ENCODE assay signal across 9 cellular contexts in the genomic region with DNA sequence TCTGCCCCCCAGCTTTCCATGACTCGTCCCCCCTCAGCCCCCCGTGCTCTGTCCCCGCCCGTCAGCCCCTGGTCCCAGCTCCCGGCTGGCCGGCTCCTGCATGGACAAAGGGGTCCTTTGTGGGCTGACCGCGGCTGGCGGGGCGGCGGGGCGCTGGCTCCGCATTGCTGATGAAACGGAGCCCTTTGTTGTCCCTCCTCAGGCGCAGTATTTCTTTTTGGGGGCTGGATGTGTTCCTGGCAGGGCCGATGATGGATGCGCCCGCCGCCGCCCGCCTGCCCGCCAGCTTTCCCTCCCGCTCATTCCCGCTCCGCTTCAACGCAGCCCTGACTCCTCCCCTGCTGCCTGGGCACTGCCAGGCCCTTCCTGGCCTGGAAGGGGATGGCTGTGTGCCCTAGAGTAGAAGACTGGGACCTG. TPM values are rescaled to one million over a fixed set of nuclear protein-coding genes. Genes with fewer than 3 reads are reported as not detected.
DNase-seq lines count a peak whose midpoint lies in the region; ATAC-seq and TF ChIP-seq lines count a peak whose summit lies in the region.
"Had no signal": no experiment of that assay in that cellular context is flagged by ENCODE, and none has a peak within 500 bp of the region (broad histone marks: within the 10 kb centered on the region; RNA-seq: fewer than 3 reads in every experiment).

No MANE protein-coding gene starts in this region.

- BruUV-seq in Calu3 (replicated peaks; lab: Mats Ljungman, UMichigan) (no TSS peak), PC-3 (replicated peaks; lab: Mats Ljungman, UMichigan) (no TSS peak)

- H2AFZ ChIP-seq in PC-3 (ENCODE audit: low read length) = no peak overlapping the region

- H3K4me2 ChIP-seq in PC-3 (ENCODE audit: low read length) = no peak overlapping the region

- peak overlapping the region; percentile 70 to 75 for H3K27ac ChIP-seq in right atrium auricular region
- peak overlapping the region; percentile 62 for H3K27ac ChIP-seq in rectal smooth muscle tissue (ENCODE audit: low read depth, low read length)
- no peak overlapping the region for H3K27ac ChIP-seq in PC-3 (ENCODE audit: low read length)

- TF ChIP-seq CTCF in Calu3 (IDR thresholded peaks at IDR 0.05; ENCODE audit: unreplicated experiment) (no peak), right atrium auricular region (IDR thresholded peaks at IDR 0.05) (no peak), PC-3 (conservative IDR thresholded peaks at IDR 0.05; ENCODE audit: low read depth, low read length) (no peak)

- H3K4me1 ChIP-seq in right atrium auricular region (peaks cover 0 to 73% of the 10 kb centered on the region in 2 donors), rectal smooth muscle tissue (ENCODE audit: control insufficient read depth, insufficient read depth, low read length) (peaks cover 18% of the 10 kb centered on the region), PC-3 (ENCODE audit: insufficient read depth, low read length) (no peaks in the 10 kb centered on the region)

- POLR2A ChIA-PET in PC-3 (lab: Charles Lee; ENCODE audit: unreplicated experiment) = no interaction called here

- H3K27ac Mint-ChIP-seq in Calu3 (ENCODE audit: unreplicated experiment) = peak overlapping the region; percentile 10
- H3K27ac Mint-ChIP-seq in activated T-helper 17 cell treated with anti-CD3 and anti-CD28 coated beads, Interleukin-2, amount 50 U/mL, for 72 hours = peak overlapping the region; percentile 16
- no peak overlapping the region for H3K27ac Mint-ChIP-seq in T-helper 17 cell
- peak overlapping the region in 1 of 2 donors; percentile 91 for H3K27ac Mint-ChIP-seq in activated naive CD4-positive, alpha-beta T cell treated with anti-CD3 and anti-CD28 coated beads, Interleukin-2, amount 50 U/mL, for 72 hours

- intact Hi-C loops in Calu3 (cut with micrococcal nuclease; ENCODE audit: unreplicated experiment) = no loop called here
- intact Hi-C loops in PC-3 (cut with micrococcal nuclease) = no loop called here

- ATAC-seq in activated T-helper 17 cell treated with anti-CD3 and anti-CD28 coated beads, Interleukin-2, amount 50 U/mL, for 72 hours (replicated peaks) = no peak
- no peak for ATAC-seq in T-helper 17 cell
- ATAC-seq in activated naive CD4-positive, alpha-beta T cell treated with anti-CD3 and anti-CD28 coated beads, Interleukin-2, amount 50 U/mL, for 72 hours = no peak
- ATAC-seq in GM19324 (IDR thresholded peaks at IDR 0.05; ENCODE audit: low FRiP score, unreplicated experiment) = no peak
- no peak for ATAC-seq in PC-3

- H3K4me3 Mint-ChIP-seq in Calu3 (ENCODE audit: low read depth, unreplicated experiment) = no peak overlapping the region
- H3K4me3 Mint-ChIP-seq in activated T-helper 17 cell treated with anti-CD3 and anti-CD28 coated beads, Interleukin-2, amount 50 U/mL, for 72 hours = no peak overlapping the region
- no peak overlapping the region for H3K4me3 Mint-ChIP-seq in T-helper 17 cell

- CTCF ChIA-PET in Calu3 (lab: Charles Lee) = interaction anchor here (1.4 to 1.6 kb wide), 4 partner anchors 13 to 41 kb away, joined by 4 to 9 read pairs (median 6); no protein-coding TSS in a partner anchor
- CTCF ChIA-PET in PC-3 (lab: Charles Lee) = no interaction called here

- peaks cover 23% of the 10 kb centered on the region for H3K4me1 Mint-ChIP-seq in Calu3 (ENCODE audit: low read depth, unreplicated experiment)
- no peaks in the 10 kb centered on the region for H3K4me1 Mint-ChIP-seq in activated T-helper 17 cell treated with anti-CD3 and anti-CD28 coated beads, Interleukin-2, amount 50 U/mL, for 72 hours
- H3K4me1 Mint-ChIP-seq in T-helper 17 cell = peaks cover 4% of the 10 kb centered on the region

- H3K27me3 ChIP-seq in right atrium auricular region (no peaks in the 10 kb centered on the region), rectal smooth muscle tissue (ENCODE audit: control insufficient read depth, insufficient read depth, low read length) (no peaks in the 10 kb centered on the region), PC-3 (ENCODE audit: low read length) (no peaks in the 10 kb centered on the region)

- H3K9me2 ChIP-seq in PC-3 (replicated peaks; ENCODE audit: low read length) = no peaks in the 10 kb centered on the region

- DNase-seq in Calu3 (no peak), right atrium auricular region (ENCODE audit: low spot score) (no peak), T-helper 17 cell (no peak), PC-3 (no peak)
- no peak for DNase-seq in activated naive CD4-positive, alpha-beta T cell treated with anti-CD3 and anti-CD28 coated beads, Interleukin-2, amount 50 U/mL, for 72 hours (ENCODE audit: low spot score in 2 of 2)
- DNase-seq: activated CD4-positive, CD25-positive, alpha-beta regulatory T cell had no signal

- H3K9me3 Mint-ChIP-seq in Calu3 (ENCODE audit: low read depth, unreplicated experiment) = no peaks in the 10 kb centered on the region
- H3K9me3 Mint-ChIP-seq in activated T-helper 17 cell treated with anti-CD3 and anti-CD28 coated beads, Interleukin-2, amount 50 U/mL, for 72 hours = no peaks in the 10 kb centered on the region
- H3K9me3 Mint-ChIP-seq in activated naive CD4-positive, alpha-beta T cell treated with anti-CD3 and anti-CD28 coated beads, Interleukin-2, amount 50 U/mL, for 72 hours = no peaks in the 10 kb centered on the region

- H3K36me3 Mint-ChIP-seq in Calu3 (ENCODE audit: insufficient read depth, unreplicated experiment) = peaks cover 29% of the 10 kb centered on the region
- H3K36me3 Mint-ChIP-seq in activated T-helper 17 cell treated with anti-CD3 and anti-CD28 coated beads, Interleukin-2, amount 50 U/mL, for 72 hours (ENCODE audit: low read depth) = no peaks in the 10 kb centered on the region
- H3K36me3 Mint-ChIP-seq in T-helper 17 cell (ENCODE audit: low read depth) = no peaks in the 10 kb centered on the region
- H3K36me3 Mint-ChIP-seq in activated naive CD4-positive, alpha-beta T cell treated with anti-CD3 and anti-CD28 coated beads, Interleukin-2, amount 50 U/mL, for 72 hours = no peaks in the 10 kb centered on the region

- no peaks in the 10 kb centered on the region for H3K79me2 ChIP-seq in PC-3 (ENCODE audit: low read length)

- H3K9ac ChIP-seq in rectal smooth muscle tissue (ENCODE audit: low read length) = no peak overlapping the region
- H3K9ac ChIP-seq in PC-3 (ENCODE audit: low read length) = no peak overlapping the region

- no peaks in the 10 kb centered on the region for H4K20me1 ChIP-seq in PC-3 (ENCODE audit: low read length)

- no peak overlapping the region for H3K4me3 ChIP-seq in right atrium auricular region
- H3K4me3 ChIP-seq in rectal smooth muscle tissue (ENCODE audit: low read length) = no peak overlapping the region
- H3K4me3 ChIP-seq in PC-3 (ENCODE audit: low read length) = no peak overlapping the region

- H3K36me3 ChIP-seq in right atrium auricular region (peaks cover 22% of the 10 kb centered on the region), rectal smooth muscle tissue (ENCODE audit: control insufficient read depth, insufficient read depth, low read length) (no peaks in the 10 kb centered on the region), PC-3 (ENCODE audit: low read depth, low read length) (no peaks in the 10 kb centered on the region)

- H3K27me3 Mint-ChIP-seq in Calu3 (ENCODE audit: unreplicated experiment) = no peaks in the 10 kb centered on the region
- H3K27me3 Mint-ChIP-seq in activated T-helper 17 cell treated with anti-CD3 and anti-CD28 coated beads, Interleukin-2, amount 50 U/mL, for 72 hours = no peaks in the 10 kb centered on the region
- no peaks in the 10 kb centered on the region for H3K27me3 Mint-ChIP-seq in T-helper 17 cell

- no peaks in the 10 kb centered on the region for H3F3A ChIP-seq in PC-3 (ENCODE audit: low read length, unreplicated experiment)

- H3K9me3 ChIP-seq in right atrium auricular region (no peaks in the 10 kb centered on the region), T-helper 17 cell (ENCODE audit: control insufficient read depth, low read length, poor library complexity, severe bottlenecking) (no peaks in the 10 kb centered on the region), PC-3 (ENCODE audit: low read length) (no peaks in the 10 kb centered on the region)

RNA-seq across cellular contexts. Expression of a gene that starts 28.8 kb away (rescaled TPM):
- total RNA-seq in Calu3 (2022) = 64.1 and 69.1 TPM in 2 replicates
- total RNA-seq in activated T-helper 17 cell treated with anti-CD3 and anti-CD28 coated beads, Interleukin-2, amount 50 U/mL, for 72 hours = 1 to 10 TPM in 1 of 2 donors, under 1 TPM in 1; 0.89 to 2.7 TPM
- total RNA-seq in right atrium auricular region = 10 to 100 TPM; 57.9 to 59.5 TPM
- total RNA-seq in T-helper 17 cell = 1 to 10 TPM; 3.2 to 4.3 TPM
- 1 to 10 TPM; 1.8 to 3.5 TPM for total RNA-seq in activated naive CD4-positive, alpha-beta T cell treated with anti-CD3 and anti-CD28 coated beads, Interleukin-2, amount 50 U/mL, for 72 hours
- 31.1 and 42.4 TPM in 2 replicates for total RNA-seq in PC-3 (2014; rRNA removed)
